17 cellular contexts compared by ENCODE assay signal in the genomic region with DNA sequence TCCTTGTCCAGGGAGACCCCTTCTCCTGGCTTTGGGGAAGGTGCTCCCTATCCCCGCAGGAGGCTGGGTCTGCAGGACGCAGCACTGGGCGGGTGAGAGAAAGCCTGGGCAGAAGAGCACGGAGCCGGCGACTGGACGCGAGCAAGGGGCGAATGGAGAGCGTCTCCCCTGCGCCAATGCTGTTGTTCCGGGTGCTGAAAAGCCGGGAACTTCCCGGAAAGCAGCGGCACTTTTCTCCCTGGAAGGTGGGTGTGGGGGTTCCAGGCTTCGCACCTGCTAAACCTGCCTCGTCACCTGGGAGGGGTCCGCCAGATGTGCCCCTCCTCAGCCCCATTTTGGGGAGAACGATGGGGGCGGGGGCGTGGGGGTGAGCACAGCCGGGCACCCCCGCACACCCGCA.
DNase-seq lines count a peak whose midpoint lies in the region; ATAC-seq, FAIRE-seq and TF ChIP-seq lines count a peak whose summit lies in the region.
"Had no signal": no experiment of that assay in that cellular context is flagged by ENCODE, and none has a peak within 500 bp of the region (broad histone marks: within the 10 kb centered on the region; RNA-seq: fewer than 3 reads in every experiment).

No MANE protein-coding gene starts in this region.

- H2BK5ac ChIP-seq in neuronal stem cell (ENCODE audit: low read length) = no peak overlapping the region

- no peak for TF ChIP-seq POLR2A in prostate gland (IDR thresholded peaks at IDR 0.05)

- H3K4me1 ChIP-seq in foreskin keratinocyte (no peaks in the 10 kb centered on the region), neuronal stem cell (ENCODE audit: control insufficient read depth in 2 of 2, insufficient read depth in 1 of 2, low read depth in 1 of 2, low read length in 2 of 2) (no peaks in the 10 kb centered on the region), upper lobe of right lung (peaks cover 3% of the 10 kb centered on the region), prostate gland (replicated peaks) (no peaks in the 10 kb centered on the region)

- H2BK15ac ChIP-seq in neuronal stem cell (ENCODE audit: low read length) = no peak overlapping the region

- H2BK12ac ChIP-seq in neuronal stem cell (ENCODE audit: low read length) = no peak overlapping the region

- H3K23ac ChIP-seq in neuronal stem cell (ENCODE audit: low read depth, low read length, poor library complexity) = peak overlapping the region; percentile 29

- no peaks in the 10 kb centered on the region for H3K79me1 ChIP-seq in neuronal stem cell (ENCODE audit: low read depth, low read length)

- WGBS in neuronal stem cell (ENCODE audit: extremely low coverage in 2 of 2, insufficient read length in 2 of 2, insufficient replicate concordance in 1 of 2), 2 donors = no CpG with 5 or more reads among the region's 24 CpGs
- 23% methylated on average over 16 of the region's 24 CpGs for WGBS in prostate gland

- H3K27ac ChIP-seq in foreskin keratinocyte (no peak overlapping the region), neuronal stem cell (replicated peaks; ENCODE audit: low read length) (no peak overlapping the region), upper lobe of right lung (no peak overlapping the region), prostate gland (no peak overlapping the region)
- H3K27ac ChIP-seq: 22Rv1 had no signal

- no peak for FAIRE-seq in HTR-8/SVneo (lab: Jason Lieb, UNC)
- FAIRE-seq: HepG2 had no signal

- no peak overlapping the region for H2AK5ac ChIP-seq in neuronal stem cell (ENCODE audit: low read depth, low read length)

- no peak overlapping the region for H4K8ac ChIP-seq in neuronal stem cell (ENCODE audit: low read depth, low read length)

- peak overlapping the region; percentile 74 for H3K9ac ChIP-seq in neuronal stem cell (ENCODE audit: low read depth, low read length, poor library complexity)

- H3K36me3 ChIP-seq in neuronal stem cell (replicated peaks in 1 of 2; ENCODE audit: control insufficient read depth in 2 of 2, insufficient read depth in 2 of 2, low read length in 2 of 2) (no peaks in the 10 kb centered on the region), upper lobe of right lung (no peaks in the 10 kb centered on the region), prostate gland (no peaks in the 10 kb centered on the region)

- no peak overlapping the region for H3K14ac ChIP-seq in neuronal stem cell (ENCODE audit: low read length)

- H3K4me3 ChIP-seq in neuronal stem cell (ENCODE audit: low read length in 2 of 2) = peak overlapping the region in 1 of 2 donors; percentile 62
- no peak overlapping the region for H3K4me3 ChIP-seq in upper lobe of right lung
- no peak overlapping the region for H3K4me3 ChIP-seq in prostate gland

- DNase-seq in DMS153 treated with DMSO at 0.1 percent for 48 hours (lab: John Stamatoyannopoulos, UW; ENCODE audit: unreplicated experiment) (peak; percentile 6), DMS153 (lab: John Stamatoyannopoulos, UW) (no peak), foreskin keratinocyte (no peak), neuronal stem cell (ENCODE audit: low spot score) (no peak), upper lobe of right lung (no peak), HTR-8/SVneo (ENCODE audit: insufficient read length, low spot score) (no peak), HUDEP-2 (lab: John Stamatoyannopoulos, UW; ENCODE audit: unreplicated experiment in 76 of 76) (no peak), prostate gland (ENCODE audit: low spot score) (no peak)
- DNase-seq: COR-L47; left colon; NCI-H1694; NCI-H774; SHP77 treated with DMSO at 0.1 percent for 48 hours; stimulated activated CD4-positive, alpha-beta T cell treated with anti-CD3 and anti-CD28 coated beads, Interleukin-4, amount 100 ng/mL, for 4 hours; stimulated activated naive CD8-positive, alpha-beta T cell treated with anti-CD3 and anti-CD28 coated beads, Interleukin-15, Interleukin-2, amounts not matched to agents 100 U/mL and 50 U/mL, for 24 hours had no signal

- intact Hi-C loops in upper lobe of right lung (cut with DNase I) = no loop called here
- intact Hi-C loops in prostate gland (cut with DNase I) = no loop called here

- TF ChIP-seq CTCF in foreskin keratinocyte (conservative IDR thresholded peaks at IDR 0.05) = no peak
- no peak for TF ChIP-seq CTCF in upper lobe of right lung (IDR thresholded peaks at IDR 0.05)
- TF ChIP-seq CTCF in prostate gland (IDR thresholded peaks at IDR 0.05) = no peak

- H2AFZ ChIP-seq in neuronal stem cell (ENCODE audit: low read length) = peak overlapping the region; percentile 38

- H3K9me3 ChIP-seq in neuronal stem cell (replicated peaks in 1 of 2; ENCODE audit: control insufficient read depth in 2 of 2, insufficient read depth in 1 of 2, low read depth in 1 of 2, low read length in 2 of 2) (no peaks in the 10 kb centered on the region), upper lobe of right lung (no peaks in the 10 kb centered on the region), prostate gland (no peaks in the 10 kb centered on the region)

- peaks cover 37% of the 10 kb centered on the region for H3K27me3 ChIP-seq in foreskin keratinocyte
- peaks cover 0 to 25% (median 20%) of the 10 kb centered on the region in 3 experiments for H3K27me3 ChIP-seq in neuronal stem cell (ENCODE audit: control insufficient read depth in 3 of 3, insufficient read depth in 3 of 3, low read depth in 1 of 3, low read length in 3 of 3)
- peaks cover 8% of the 10 kb centered on the region for H3K27me3 ChIP-seq in upper lobe of right lung
- H3K27me3 ChIP-seq in prostate gland (replicated peaks; ENCODE audit: insufficient read depth) = no peaks in the 10 kb centered on the region

- peak overlapping the region; percentile 68 for H3K18ac ChIP-seq in neuronal stem cell (ENCODE audit: low read length)

- no peak overlapping the region for H2BK120ac ChIP-seq in neuronal stem cell (ENCODE audit: low read depth, low read length)

- H4K91ac ChIP-seq in neuronal stem cell (ENCODE audit: low read depth, low read length, poor library complexity) = no peak overlapping the region

- H3K4ac ChIP-seq in neuronal stem cell (ENCODE audit: low read length) = no peak overlapping the region

- H3K4me2 ChIP-seq in neuronal stem cell (ENCODE audit: insufficient read depth, low read length, poor library complexity, severe bottlenecking) = peak overlapping the region; percentile 56

- ATAC-seq in foreskin keratinocyte (peak; percentile 4), upper lobe of right lung (peak; percentile 25)
- ATAC-seq: HepG2; left colon; stimulated activated naive CD8-positive, alpha-beta T cell treated with anti-CD3 and anti-CD28 coated beads, Interleukin-15, Interleukin-2, amounts not matched to agents 100 U/mL and 50 U/mL, for 24 hours had no signal
